In genomic region chr4:11436084-11436483, GRCh38 we compare ENCODE assay signal across 17 cellular contexts.
DNase-seq lines count a peak whose midpoint lies in the region; ATAC-seq lines count a peak whose summit lies in the region.
"Had no signal": no experiment of that assay in that cellular context is flagged by ENCODE, and none has a peak within 500 bp of the region (broad histone marks: within the 10 kb centered on the region; RNA-seq: fewer than 3 reads in every experiment).

No MANE protein-coding gene starts in this region.

- H3K27me3 Mint-ChIP-seq in memory B cell = no peaks in the 10 kb centered on the region

- peak overlapping the region; percentile 36 for H3K4me3 Mint-ChIP-seq in memory B cell
- H3K4me3 Mint-ChIP-seq: activated CD4-positive, alpha-beta T cell treated with anti-CD3 and anti-CD28 coated beads, Interleukin-2, amount 10 ng/mL, durations not matched to agents 24 days and 14 days; activated naive CD8-positive, alpha-beta T cell treated with anti-CD3 and anti-CD28 coated beads, Interleukin-2, amount 10 ng/mL, durations not matched to agents 7 days and 5 days; activated T-cell treated with anti-CD3 and anti-CD28 coated beads, Interleukin-2, amount 50 U/mL, for 24 hours had no signal

- DNase-seq in memory B cell (ENCODE audit: low spot score in 2 of 2) (no peak), LoVo (ENCODE audit: low spot score) (no peak), caudate nucleus (lab: John Stamatoyannopoulos, UW) (no peak), NCI-H748 (lab: John Stamatoyannopoulos, UW; ENCODE audit: unreplicated experiment) (no peak)
- no peak for DNase-seq in activated CD4-positive, alpha-beta T cell treated with anti-CD3 and anti-CD28 coated beads for 4 hours
- DNase-seq: activated CD4-positive, alpha-beta T cell treated with anti-CD3 and anti-CD28 coated beads, Interleukin-2, amount 10 ng/mL, durations not matched to agents 24 days and 14 days; activated naive CD8-positive, alpha-beta T cell treated with anti-CD3 and anti-CD28 coated beads, Interleukin-2, amount 10 ng/mL, durations not matched to agents 7 days and 5 days; activated T-cell treated with anti-CD3 and anti-CD28 coated beads, Interleukin-2, amount 50 U/mL, for 24 hours; IMR-90; left colon; NCI-H1092; ovary; stimulated activated naive CD8-positive, alpha-beta T cell treated with anti-CD3 and anti-CD28 coated beads, Interleukin-15, Interleukin-2, amounts not matched to agents 100 U/mL and 50 U/mL, for 24 hours had no signal

- ATAC-seq in GM18511 (IDR thresholded peaks at IDR 0.05; ENCODE audit: unreplicated experiment) (peak; percentile 74), GM21367 (IDR thresholded peaks at IDR 0.05; ENCODE audit: unreplicated experiment) (peak; percentile 54), HG03175 (IDR thresholded peaks at IDR 0.05; ENCODE audit: unreplicated experiment) (peak; percentile 77), memory B cell (ENCODE audit: low read depth) (peak; percentile 72)
- ATAC-seq: left colon; stimulated activated naive CD8-positive, alpha-beta T cell treated with anti-CD3 and anti-CD28 coated beads, Interleukin-15, Interleukin-2, amounts not matched to agents 100 U/mL and 50 U/mL, for 24 hours had no signal

- peaks cover 43% of the 10 kb centered on the region for H3K4me1 Mint-ChIP-seq in memory B cell
- H3K4me1 Mint-ChIP-seq: activated CD4-positive, alpha-beta T cell treated with anti-CD3 and anti-CD28 coated beads, Interleukin-2, amount 10 ng/mL, durations not matched to agents 24 days and 14 days had no signal

- H3K36me3 Mint-ChIP-seq in memory B cell = peaks cover 5% of the 10 kb centered on the region
- H3K36me3 Mint-ChIP-seq: activated naive CD8-positive, alpha-beta T cell treated with anti-CD3 and anti-CD28 coated beads, Interleukin-2, amount 10 ng/mL, durations not matched to agents 7 days and 5 days had no signal

- H3K27ac ChIP-seq in caudate nucleus (ENCODE audit: low read depth, low read length) = no peak overlapping the region
- H3K27ac ChIP-seq: ovary, skin epidermis had no signal

- H3K27ac Mint-ChIP-seq in memory B cell = peak overlapping the region; percentile 71
- H3K27ac Mint-ChIP-seq: activated CD4-positive, alpha-beta T cell treated with anti-CD3 and anti-CD28 coated beads, Interleukin-2, amount 10 ng/mL, durations not matched to agents 24 days and 14 days; activated naive CD8-positive, alpha-beta T cell treated with anti-CD3 and anti-CD28 coated beads, Interleukin-2, amount 10 ng/mL, durations not matched to agents 7 days and 5 days; activated T-cell treated with anti-CD3 and anti-CD28 coated beads, Interleukin-2, amount 50 U/mL, for 24 hours had no signal

- no peaks in the 10 kb centered on the region for H3K9me3 Mint-ChIP-seq in memory B cell
- H3K9me3 Mint-ChIP-seq: activated CD4-positive, alpha-beta T cell treated with anti-CD3 and anti-CD28 coated beads, Interleukin-2, amount 10 ng/mL, durations not matched to agents 24 days and 14 days; activated naive CD8-positive, alpha-beta T cell treated with anti-CD3 and anti-CD28 coated beads, Interleukin-2, amount 10 ng/mL, durations not matched to agents 7 days and 5 days; activated T-cell treated with anti-CD3 and anti-CD28 coated beads, Interleukin-2, amount 50 U/mL, for 24 hours had no signal
